19 cellular contexts compared by ENCODE assay signal in the genomic region with DNA sequence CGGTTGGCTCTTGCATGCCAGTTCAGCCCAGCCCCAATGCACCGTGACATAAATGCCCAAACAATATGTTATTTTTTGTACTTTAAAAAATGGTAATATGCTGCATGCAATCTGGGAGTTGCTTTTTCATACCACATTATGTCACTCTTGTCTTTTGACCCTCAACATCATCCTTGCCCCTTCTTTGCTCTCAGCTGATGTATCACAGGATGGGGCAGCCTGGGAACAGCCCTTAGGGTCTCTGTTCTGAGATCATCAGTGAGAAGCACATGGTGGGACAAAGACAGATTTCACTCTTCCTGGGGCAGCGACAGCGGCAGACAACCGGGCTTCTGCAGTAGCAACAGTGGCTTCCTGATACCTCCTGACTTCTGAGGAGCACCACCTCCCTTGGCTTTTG.
"Had no signal": no experiment of that assay in that cellular context is flagged by ENCODE, and none has a peak within 500 bp of the region (broad histone marks: within the 10 kb centered on the region; RNA-seq: fewer than 3 reads in every experiment).

No MANE protein-coding gene starts in this region.

- H3K4me3 ChIP-seq: colonic mucosa, esophagus muscularis mucosa, gastrocnemius medialis, heart right ventricle, left lung, lower lobe of right lung had no signal

- H3K27ac Mint-ChIP-seq: dendritic cell treated with granulocyte-macrophage colony-stimulating factor and Interleukin-4, amounts not matched to agents 40 ng/mL and 50 ng/mL, for 4 days; effector memory CD8-positive, alpha-beta T cell; endodermal cell had no signal

- H3K9me3 Mint-ChIP-seq: dendritic cell treated with granulocyte-macrophage colony-stimulating factor and Interleukin-4, amounts not matched to agents 40 ng/mL and 50 ng/mL, for 4 days; effector memory CD8-positive, alpha-beta T cell had no signal

- H3K4me3 Mint-ChIP-seq: dendritic cell treated with granulocyte-macrophage colony-stimulating factor and Interleukin-4, amounts not matched to agents 40 ng/mL and 50 ng/mL, for 4 days; effector memory CD8-positive, alpha-beta T cell; endodermal cell had no signal

- H3K36me3 ChIP-seq: colonic mucosa, esophagus muscularis mucosa, gastrocnemius medialis, heart right ventricle, left lung, lower lobe of right lung had no signal

- H3K27ac ChIP-seq: colonic mucosa, esophagus muscularis mucosa, foreskin keratinocyte, gastrocnemius medialis, heart right ventricle, left lung, lower lobe of right lung had no signal

- H3K4me1 ChIP-seq: colonic mucosa, esophagus muscularis mucosa, foreskin keratinocyte, gastrocnemius medialis, heart right ventricle, left lung, lower lobe of right lung had no signal

- DNase-seq: colonic mucosa; cortex of kidney; effector CD8-positive, alpha-beta T cell; effector memory CD8-positive, alpha-beta T cell; endodermal cell; foreskin keratinocyte; gastrocnemius medialis; glutamatergic neuron; head of caudate nucleus; heart right ventricle; hippocampal formation; left cardiac atrium; left lung; left ventricle myocardium superior; lower lobe of right lung; mesenchymal stem cell; midbrain had no signal

- H3K9me3 ChIP-seq: colonic mucosa, esophagus muscularis mucosa, gastrocnemius medialis had no signal

- H3K27me3 ChIP-seq: colonic mucosa, esophagus muscularis mucosa, gastrocnemius medialis had no signal

- H3K4me1 Mint-ChIP-seq: endodermal cell had no signal

- ATAC-seq: effector memory CD8-positive, alpha-beta T cell; foreskin keratinocyte; gastrocnemius medialis; heart right ventricle; left cardiac atrium; left lung; left ventricle myocardium superior; lower lobe of right lung had no signal
